ENCODE assay signal across 8 cellular contexts in genomic region chr19:8608858-8609209, GRCh38. TPM values are rescaled to one million over a fixed set of nuclear protein-coding genes. Genes with fewer than 3 reads are reported as not detected.
DNase-seq lines count a peak whose midpoint lies in the region; TF ChIP-seq lines count a peak whose summit lies in the region.
"Had no signal": no experiment of that assay in that cellular context is flagged by ENCODE, and none has a peak within 500 bp of the region (broad histone marks: within the 10 kb centered on the region; RNA-seq: fewer than 3 reads in every experiment).

No MANE protein-coding gene starts in this region.

- peak overlapping the region; percentile 37 for H3K4me3 Mint-ChIP-seq in HFFc6
- H3K4me3 Mint-ChIP-seq in activated naive CD8-positive, alpha-beta T cell, result peak overlapping the region; percentile 78

- H3K9ac ChIP-seq in iPS-18a (ENCODE audit: low read length), result no peak overlapping the region

- in situ Hi-C loops in ACHN (cut with HindIII; ENCODE audit: low pct_ligation_motif_present, low pct_unique_long_range_greater_than_20kb, low sequenced_read_pairs), result no loop called here
- in situ Hi-C loops in KBM-7 (cut with MboI; ENCODE audit: low pct_unique_long_range_greater_than_20kb, low sequenced_read_pairs), result no loop called here

- H3K36me3 ChIP-seq in iPS-18a (ENCODE audit: control insufficient read depth, low read depth, low read length), result peaks cover 3% of the 10 kb centered on the region
- peaks cover 0 to 11% (median 3%) of the 10 kb centered on the region in 6 donors for H3K36me3 ChIP-seq in spleen

- intact Hi-C loops in spleen (cut with DNase I; ENCODE audit: low total_unique reads), result no loop called here

- peak overlapping the region; percentile 19 for H3K27ac Mint-ChIP-seq in HFFc6
- peak overlapping the region; percentile 12 for H3K27ac Mint-ChIP-seq in activated naive CD8-positive, alpha-beta T cell

- peaks cover 33% of the 10 kb centered on the region for H3K4me1 Mint-ChIP-seq in HFFc6 (ENCODE audit: low read depth)
- H3K4me1 Mint-ChIP-seq in activated naive CD8-positive, alpha-beta T cell (ENCODE audit: low read depth), result peaks cover 27% of the 10 kb centered on the region

- CTCF ChIA-PET in GM10248 (lab: Yijun Ruan, JAX), result no interaction called here

- no peak for TF ChIP-seq POLR2A in spleen (IDR thresholded peaks at IDR 0.05)

- H3K4me3 ChIP-seq in iPS-18a (ENCODE audit: low read length) (peak overlapping the region; percentile 85), spleen (peak overlapping the region in 5 of 8 donors; percentile 44 to 78 (median 45))

- H3K9me3 ChIP-seq in iPS-18a (ENCODE audit: control insufficient read depth, low read depth, low read length) (peaks cover 3% of the 10 kb centered on the region), spleen (peaks cover 0 to 16% (median 9%) of the 10 kb centered on the region in 8 donors)

- no peaks in the 10 kb centered on the region for H3K36me3 Mint-ChIP-seq in HFFc6 (ENCODE audit: low read depth)
- peaks cover 3% of the 10 kb centered on the region for H3K36me3 Mint-ChIP-seq in activated naive CD8-positive, alpha-beta T cell

- WGBS in spleen, 5 donors, result 36 to 67% (median 55%) methylated on average over 5 of the region's 5 CpGs

- H3K27ac ChIP-seq in iPS-18a (ENCODE audit: low read length) (no peak overlapping the region), spleen (peak overlapping the region in 4 of 8 donors; percentile 73 to 83 (median 78))

- H3K27me3 Mint-ChIP-seq in HFFc6 (ENCODE audit: insufficient read depth), result peaks cover 2% of the 10 kb centered on the region; the same call in 1 of the 2 replicates
- no peaks in the 10 kb centered on the region for H3K27me3 Mint-ChIP-seq in activated naive CD8-positive, alpha-beta T cell

- DNase-seq in HFFc6 (no peak), spleen (no peak), GM10248 (ENCODE audit: extremely low spot score) (no peak), ACHN (no peak), KBM-7 (no peak)
- DNase-seq: NCI-H1694 treated with DMSO at 0.1 percent for 48 hours had no signal

- POLR2A ChIA-PET in GM10248 (lab: Yijun Ruan, JAX), result no interaction called here

- H3K4me1 ChIP-seq in iPS-18a (ENCODE audit: control insufficient read depth, low read depth, low read length) (peaks cover 13% of the 10 kb centered on the region), spleen (peaks cover 0 to 38% (median 20%) of the 10 kb centered on the region in 6 donors)

- H3K9me3 Mint-ChIP-seq in HFFc6, result peaks cover 6% of the 10 kb centered on the region; the same call in 1 of the 2 replicates
- H3K9me3 Mint-ChIP-seq in activated naive CD8-positive, alpha-beta T cell (ENCODE audit: low read depth), result no peaks in the 10 kb centered on the region

- TF ChIP-seq CTCF in HFFc6 (IDR thresholded peaks at IDR 0.05), result no peak
- TF ChIP-seq CTCF in spleen (IDR thresholded peaks at IDR 0.05 in 8 of 11, conservative IDR thresholded peaks at IDR 0.05 in 3 of 11), result no peak
- no peak for TF ChIP-seq CTCF in GM10248 (IDR thresholded peaks at IDR 0.05; ENCODE audit: control extremely low read depth, extremely low read depth, low read depth, missing control alignments)

- H3K27me3 ChIP-seq in iPS-18a (ENCODE audit: control insufficient read depth, insufficient read depth, low read length) (no peaks in the 10 kb centered on the region), spleen (replicated peaks in 1 of 7) (peaks cover 0 to 26% (median 10%) of the 10 kb centered on the region in 7 donors)

RNA-seq across cellular contexts. Expression of gene ADAMTS10, which starts 1.7 kb away (rescaled TPM):
- total RNA-seq in HFFc6 (2021; fragmentation: NEBNext Ultra II Directional; extraction: Animal tissue kit (Norgen Biotek cat#: 25700)), result 1 to 10 TPM in 4 of 6 experiments, under 1 TPM in 2; 0.78 to 2.1 (median 1.5) TPM
- 10 to 100 TPM in 6 of 7 donors, 1 to 10 TPM in 1; 9.2 to 33.8 (median 20.2) TPM for total RNA-seq in spleen
- 10 to 100 TPM in 2 of 3 donors, 1 to 10 TPM in 1; 7.8 to 22.4 (median 10.5) TPM for polyA plus RNA-seq in spleen

RNA-seq across cellular contexts. Expression of gene NFILZ, which starts 21.6 kb away (rescaled TPM):
- total RNA-seq in HFFc6 (2021; fragmentation: NEBNext Ultra II Directional; extraction: Animal tissue kit (Norgen Biotek cat#: 25700)), result not detected
- not detected for total RNA-seq in spleen
- not detected for polyA plus RNA-seq in spleen

RNA-seq across cellular contexts. Expression of gene MYO1F, which starts 31.6 kb away (rescaled TPM):
- total RNA-seq in HFFc6 (2021; fragmentation: NEBNext Ultra II Directional; extraction: Animal tissue kit (Norgen Biotek cat#: 25700)), result under 1 TPM; 0.09 to 0.28 (median 0.19) TPM
- 100 to 1,000 TPM; 167 to 423 (median 234) TPM for total RNA-seq in spleen
- 10 to 100 TPM; 22.1 to 88.8 (median 55.0) TPM for polyA plus RNA-seq in spleen

Comparison
In these comparisons a context has a peak if more than half of its experiments do, and no peak if none do; other contexts are left out.
1. RNA of gene MYO1F, which starts 31.6 kb away (total RNA-seq): 167 to 423 TPM in spleen; 0.09 to 0.28 TPM in HFFc6; every median in the first group is over 100 times any median in the second.